8 cellular contexts compared by ENCODE assay signal in genomic region chr1:244324176-244324883, GRCh38.
DNase-seq lines count a peak whose midpoint lies in the region; ATAC-seq and TF ChIP-seq lines count a peak whose summit lies in the region.

No MANE protein-coding gene starts in this region.

- H2BK12ac ChIP-seq in neuronal stem cell (ENCODE audit: low read length): no peak overlapping the region

- no peak overlapping the region for H3K4ac ChIP-seq in neuronal stem cell (ENCODE audit: low read length)

- TF ChIP-seq POLR2A in esophagus squamous epithelium (IDR thresholded peaks at IDR 0.05): no peak

- 88 to 90% methylated on average over 8 of the region's 8 CpGs for WGBS in esophagus squamous epithelium, 2 donors
- no CpG with 5 or more reads among the region's 8 CpGs for WGBS in neuronal stem cell (ENCODE audit: extremely low coverage in 2 of 2, insufficient read length in 2 of 2, insufficient replicate concordance in 1 of 2), 2 donors

- peaks cover 48% of the 10 kb centered on the region for H3K4me1 Mint-ChIP-seq in activated T-cell treated with anti-CD3 and anti-CD28 coated beads, Interleukin-2, amount 50 U/mL, for 24 hours (ENCODE audit: low read depth)

- no peak overlapping the region for H2AK5ac ChIP-seq in neuronal stem cell (ENCODE audit: low read depth, low read length)

- H3K27me3 ChIP-seq in RWPE2 (ENCODE audit: insufficient read depth, poor library complexity, severe bottlenecking) (no peaks in the 10 kb centered on the region), esophagus squamous epithelium (no peaks in the 10 kb centered on the region), thoracic aorta (replicated peaks; ENCODE audit: insufficient read depth) (no peaks in the 10 kb centered on the region), neuronal stem cell (ENCODE audit: control insufficient read depth in 3 of 3, insufficient read depth in 3 of 3, low read depth in 1 of 3, low read length in 3 of 3) (no peaks in the 10 kb centered on the region)

- no peak overlapping the region for H2AFZ ChIP-seq in neuronal stem cell (ENCODE audit: low read length)

- intact Hi-C loops in esophagus squamous epithelium (cut with DNase I): no loop called here

- H2BK5ac ChIP-seq in neuronal stem cell (ENCODE audit: low read length): no peak overlapping the region

- no peak overlapping the region for H2BK15ac ChIP-seq in neuronal stem cell (ENCODE audit: low read length)

- no peak overlapping the region for H3K4me2 ChIP-seq in neuronal stem cell (ENCODE audit: insufficient read depth, low read length, poor library complexity, severe bottlenecking)

- H2BK120ac ChIP-seq in neuronal stem cell (ENCODE audit: low read depth, low read length): no peak overlapping the region

- H3K9ac ChIP-seq in neuronal stem cell (ENCODE audit: low read depth, low read length, poor library complexity): no peak overlapping the region

- H3K14ac ChIP-seq in neuronal stem cell (ENCODE audit: low read length): no peak overlapping the region

- H3K27ac ChIP-seq in RWPE2 (ENCODE audit: poor library complexity, severe bottlenecking) (peak overlapping the region; percentile 89), esophagus squamous epithelium (peak overlapping the region; percentile 83 to 90 (median 88)), thoracic aorta (peak overlapping the region in 1 of 2 donors; percentile 77), neuronal stem cell (replicated peaks; ENCODE audit: low read length) (no peak overlapping the region)

- H3K36me3 ChIP-seq in RWPE2 (ENCODE audit: low read depth): no peaks in the 10 kb centered on the region
- H3K36me3 ChIP-seq in esophagus squamous epithelium: no peaks in the 10 kb centered on the region
- H3K36me3 ChIP-seq in thoracic aorta: no peaks in the 10 kb centered on the region
- H3K36me3 ChIP-seq in neuronal stem cell (replicated peaks in 1 of 2; ENCODE audit: control insufficient read depth in 2 of 2, insufficient read depth in 2 of 2, low read length in 2 of 2): no peaks in the 10 kb centered on the region

- H3K23ac ChIP-seq in neuronal stem cell (ENCODE audit: low read depth, low read length, poor library complexity): no peak overlapping the region

- H3K4me1 ChIP-seq in RWPE2 (ENCODE audit: insufficient read depth, poor library complexity, severe bottlenecking): peaks cover 21% of the 10 kb centered on the region
- peaks cover 11 to 64% (median 27%) of the 10 kb centered on the region in 3 donors for H3K4me1 ChIP-seq in esophagus squamous epithelium
- H3K4me1 ChIP-seq in thoracic aorta (ENCODE audit: control insufficient read depth in 1 of 2, low read depth in 2 of 2): peaks cover 15 to 26% of the 10 kb centered on the region in 2 donors
- H3K4me1 ChIP-seq in neuronal stem cell (ENCODE audit: control insufficient read depth in 2 of 2, insufficient read depth in 1 of 2, low read depth in 1 of 2, low read length in 2 of 2): peaks cover 0 to 2% of the 10 kb centered on the region in 2 donors

- H3K27ac Mint-ChIP-seq in activated T-cell treated with anti-CD3 and anti-CD28 coated beads, Interleukin-2, amount 50 U/mL, for 24 hours: peak overlapping the region; percentile 79

- no peak for DNase-seq in activated T-cell treated with anti-CD3 and anti-CD28 coated beads, Interleukin-2, amount 50 U/mL, for 24 hours
- no peak for DNase-seq in activated T-cell treated with anti-CD3 and anti-CD28 coated beads for 4 hours
- no peak for DNase-seq in RWPE2 (ENCODE audit: low spot score)
- DNase-seq in esophagus squamous epithelium (lab: John Stamatoyannopoulos, UW): no peak
- no peak for DNase-seq in thoracic aorta (ENCODE audit: low spot score)
- DNase-seq in neuronal stem cell (ENCODE audit: low spot score): no peak
- DNase-seq in stimulated activated CD4-positive, alpha-beta T cell treated with anti-CD3 and anti-CD28 coated beads, Interleukin-4, amount 100 ng/mL, for 24 hours: no peak
- no peak for DNase-seq in amniotic stem cell (lab: John Stamatoyannopoulos, UW)

- H3K4me3 Mint-ChIP-seq in activated T-cell treated with anti-CD3 and anti-CD28 coated beads, Interleukin-2, amount 50 U/mL, for 24 hours: peak overlapping the region; percentile 53

- peaks cover 5% of the 10 kb centered on the region for H3K9me3 Mint-ChIP-seq in activated T-cell treated with anti-CD3 and anti-CD28 coated beads, Interleukin-2, amount 50 U/mL, for 24 hours

- H4K8ac ChIP-seq in neuronal stem cell (ENCODE audit: low read depth, low read length): no peak overlapping the region

- H3K9me3 ChIP-seq in RWPE2 (ENCODE audit: severe bottlenecking) (peaks cover 2% of the 10 kb centered on the region), esophagus squamous epithelium (peaks cover 0 to 6% (median 0%) of the 10 kb centered on the region in 3 donors), thoracic aorta (no peaks in the 10 kb centered on the region), neuronal stem cell (replicated peaks in 1 of 2; ENCODE audit: control insufficient read depth in 2 of 2, insufficient read depth in 1 of 2, low read depth in 1 of 2, low read length in 2 of 2) (peaks cover 2 to 13% of the 10 kb centered on the region in 2 donors)

- no peaks in the 10 kb centered on the region for H3K27me3 Mint-ChIP-seq in activated T-cell treated with anti-CD3 and anti-CD28 coated beads, Interleukin-2, amount 50 U/mL, for 24 hours

- TF ChIP-seq CTCF in RWPE2 (IDR thresholded peaks at IDR 0.05; ENCODE audit: poor library complexity, severe bottlenecking) (no peak), esophagus squamous epithelium (IDR thresholded peaks at IDR 0.05) (no peak), thoracic aorta (IDR thresholded peaks at IDR 0.05) (no peak)

- no peaks in the 10 kb centered on the region for H3K36me3 Mint-ChIP-seq in activated T-cell treated with anti-CD3 and anti-CD28 coated beads, Interleukin-2, amount 50 U/mL, for 24 hours (ENCODE audit: low read depth)

- H4K91ac ChIP-seq in neuronal stem cell (ENCODE audit: low read depth, low read length, poor library complexity): no peak overlapping the region

- no peak overlapping the region for H3K18ac ChIP-seq in neuronal stem cell (ENCODE audit: low read length)

- ATAC-seq in RWPE2 (ENCODE audit: low read depth) (no peak), thoracic aorta (ENCODE audit: insufficient number of reproducible peaks, low FRiP score, low read depth) (no peak)

- H3K79me1 ChIP-seq in neuronal stem cell (ENCODE audit: low read depth, low read length): no peaks in the 10 kb centered on the region

- H3K4me3 ChIP-seq in RWPE2 (ENCODE audit: severe bottlenecking) (no peak overlapping the region), esophagus squamous epithelium (peak overlapping the region in 2 of 4 donors; percentile 5 to 29), thoracic aorta (peak overlapping the region; percentile 4), neuronal stem cell (ENCODE audit: low read length in 2 of 2) (no peak overlapping the region)
